Comparison of ENCODE assay signal across 2 cellular contexts in the genomic region with DNA sequence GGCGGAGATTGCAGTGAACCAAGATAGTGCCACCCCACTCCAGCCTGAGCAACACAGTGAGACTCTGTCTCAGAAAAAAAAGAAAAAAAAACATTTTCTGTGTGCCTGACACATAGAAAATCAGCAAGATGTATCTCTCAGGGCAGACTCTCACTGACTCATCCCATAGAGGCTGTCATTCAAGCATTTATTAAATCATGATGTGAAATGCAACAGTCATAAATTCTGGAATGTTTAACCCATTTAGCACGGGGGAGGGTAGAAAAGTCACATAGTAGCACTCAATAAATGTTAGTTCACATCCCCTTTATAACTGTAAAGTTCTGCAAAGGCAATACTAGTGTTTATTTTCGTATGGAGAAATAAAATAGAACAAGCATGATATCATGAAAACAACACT.
TF ChIP-seq lines count a peak whose summit lies in the region.

No MANE protein-coding gene starts in this region.

TF ChIP-seq in IMR-90, 13 proteins besides CTCF, POLR2A, EP300 and RAD21:
- no peak for TF ChIP-seq CEBPB (IDR thresholded peaks at IDR 0.05; ENCODE audit: low read depth, low read length)
- TF ChIP-seq FOS (IDR thresholded peaks at IDR 0.05; ENCODE audit: low read depth, low read length) = no peak
- TF ChIP-seq MAFK (IDR thresholded peaks at IDR 0.05; ENCODE audit: low read depth, low read length) = no peak
- no peak for TF ChIP-seq MAZ (IDR thresholded peaks at IDR 0.05; ENCODE audit: borderline replicate concordance, low read depth, low read length)
- no peak for TF ChIP-seq BHLHE40 (IDR thresholded peaks at IDR 0.05; ENCODE audit: low read depth, low read length)
- TF ChIP-seq RCOR1 (IDR thresholded peaks at IDR 0.05; ENCODE audit: insufficient replicate concordance, low read length) = no peak
- TF ChIP-seq MXI1 (IDR thresholded peaks at IDR 0.05; ENCODE audit: borderline replicate concordance, low read depth, low read length) = no peak
- no peak for TF ChIP-seq SMC3 (IDR thresholded peaks at IDR 0.05; ENCODE audit: low read depth, low read length)

TF ChIP-seq in neural cell, 6 proteins besides CTCF, POLR2A, EP300 and RAD21:
- TF ChIP-seq SMC3 (conservative IDR thresholded peaks at IDR 0.05; ENCODE audit: poor library complexity) (no peak), TAF1 (IDR thresholded peaks at IDR 0.05; ENCODE audit: low read depth) (no peak), REST (IDR thresholded peaks at IDR 0.05; ENCODE audit: borderline replicate concordance) (peak; percentile 21), POLR2AphosphoS5 (IDR thresholded peaks at IDR 0.05) (peak; percentile 46), EZH2 (IDR thresholded peaks at IDR 0.05; ENCODE audit: borderline replicate concordance, insufficient read depth, low read length, poor library complexity, severe bottlenecking) (no peak), MXI1 (conservative IDR thresholded peaks at IDR 0.05; ENCODE audit: poor library complexity, severe bottlenecking) (no peak)
